8 cellular contexts compared by ENCODE assay signal in the genomic region with DNA sequence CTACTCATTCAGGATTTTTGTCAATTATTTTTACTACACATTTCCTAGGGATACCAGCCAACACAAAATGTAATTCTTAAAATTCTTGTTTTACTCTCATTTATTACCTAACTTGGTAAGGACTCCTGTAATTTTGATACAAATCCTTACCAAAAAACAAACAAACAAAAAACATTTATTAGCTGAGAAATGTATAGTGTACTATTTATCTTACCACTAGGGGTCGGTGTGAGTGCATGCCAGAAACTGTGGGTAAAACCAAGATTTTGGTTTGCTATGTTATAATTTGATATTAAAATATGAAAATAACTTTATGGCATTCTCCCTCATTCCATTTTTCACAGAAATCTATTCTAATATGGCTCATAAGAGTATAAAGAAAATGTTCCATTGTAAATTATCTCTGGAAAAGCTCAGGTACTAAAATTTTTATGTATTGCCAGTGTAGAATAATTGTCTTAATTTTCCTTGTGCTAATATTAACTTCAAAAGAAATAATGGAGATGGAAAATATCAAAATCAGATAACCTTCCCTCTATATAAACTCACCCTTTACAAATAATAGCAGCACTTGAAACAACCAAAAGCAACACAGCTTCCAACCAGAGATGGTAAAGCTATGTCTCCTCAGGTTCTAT.
A peak's percentile ranks its signal among the peaks of the same experiment; 100 is the strongest.
DNase-seq lines count a peak whose midpoint lies in the region; ATAC-seq, FAIRE-seq and TF ChIP-seq lines count a peak whose summit lies in the region.

No MANE protein-coding gene starts in this region.

- no peak for ATAC-seq in HG02840 (IDR thresholded peaks at IDR 0.05; ENCODE audit: low FRiP score, unreplicated experiment)
- ATAC-seq in HG02981 (IDR thresholded peaks at IDR 0.05; ENCODE audit: unreplicated experiment) = no peak

- H3K4me3 ChIP-seq in SK-N-SH (ENCODE audit: low read depth in 2 of 2, low read length in 1 of 2) = no peak overlapping the region; a peak in 1 of 4 replicates

- H3F3A ChIP-seq in SK-N-SH (replicated peaks; ENCODE audit: insufficient read depth) = no peaks in the 10 kb centered on the region

- no peaks in the 10 kb centered on the region for H3K9me2 ChIP-seq in SK-N-SH

- no peaks in the 10 kb centered on the region for H4K20me1 ChIP-seq in SK-N-SH (ENCODE audit: insufficient read depth)

- no peak overlapping the region for H3K9ac ChIP-seq in SK-N-SH

- TF ChIP-seq RAD21 in SK-N-SH (IDR thresholded peaks at IDR 0.05; ENCODE audit: low read length) = peak; percentile 91

- no peak overlapping the region for H3K27ac ChIP-seq in SK-N-SH (ENCODE audit: low read depth in 2 of 2, low read length in 1 of 2)

- H3K36me3 ChIP-seq in SK-N-SH (replicated peaks in 1 of 2; ENCODE audit: control insufficient read depth in 1 of 2, insufficient read depth in 2 of 2, low read length in 1 of 2) = no peaks in the 10 kb centered on the region

- POLR2A ChIA-PET in SK-N-SH (lab: Yijun Ruan, JAX) = no interaction called here

- peak; percentile 7 for DNase-seq in COR-L47 (lab: John Stamatoyannopoulos, UW)
- peak; percentile 1 for DNase-seq in H54 (ENCODE audit: insufficient read length, low spot score)
- DNase-seq in SK-N-SH = peak; percentile 6
- DNase-seq in kidney glomerular epithelial cell (lab: John Stamatoyannopoulos, UW) = peak; percentile 22
- no peak for DNase-seq in central memory CD4-positive, alpha-beta T cell
- DNase-seq in NCI-H2081 treated with DMSO at 0.1 percent for 48 hours (lab: John Stamatoyannopoulos, UW) = no peak

- WGBS in SK-N-SH (ENCODE audit: low lambda C conversion rate) = 0% methylated on average over 1 of the region's 1 CpG

- no peak for TF ChIP-seq EP300 in SK-N-SH (IDR thresholded peaks at IDR 0.05; ENCODE audit: borderline replicate concordance in 1 of 2, low read depth in 1 of 2, low read length in 1 of 2)

- H2AFZ ChIP-seq in SK-N-SH (ENCODE audit: low read depth) = no peak overlapping the region

- H3K4me2 ChIP-seq in SK-N-SH = no peak overlapping the region

- peak; percentile 38 for FAIRE-seq in H54 (lab: Jason Lieb, UNC)

- H3K79me2 ChIP-seq in SK-N-SH (ENCODE audit: insufficient read depth) = no peaks in the 10 kb centered on the region

- peak; percentile 97 for TF ChIP-seq CTCF in SK-N-SH (IDR thresholded peaks at IDR 0.05)

- H3K9me3 ChIP-seq in SK-N-SH = no peaks in the 10 kb centered on the region

- H3K4me1 ChIP-seq in SK-N-SH (ENCODE audit: control insufficient read depth in 1 of 2, insufficient read depth in 2 of 2, low read depth in 1 of 2, low read length in 1 of 2) = no peaks in the 10 kb centered on the region; a peak in 1 of 4 replicates

- CTCF ChIA-PET in SK-N-SH (lab: Yijun Ruan, JAX) = interaction anchor here (0.5 to 2.6 kb wide), 42 partner anchors 9 to 650 kb away, joined by 3 to 53 read pairs (median 4); no protein-coding TSS in a partner anchor

- H3K27me3 ChIP-seq in SK-N-SH (ENCODE audit: insufficient read depth) = no peaks in the 10 kb centered on the region

- no peak for TF ChIP-seq POLR2A in H54 (IDR thresholded peaks at IDR 0.05; ENCODE audit: low read depth, low read length)

TF ChIP-seq in SK-N-SH, 30 proteins besides CTCF, POLR2A, EP300 and RAD21:
- TF ChIP-seq SMC3 (IDR thresholded peaks at IDR 0.05; ENCODE audit: low read depth, low read length) (peak; percentile 73), GABPA (IDR thresholded peaks at IDR 0.05; ENCODE audit: low read depth) (no peak)

Comparison
In these comparisons a context has a peak if more than half of its experiments do, and no peak if none do; other contexts are left out.
1. DNase-seq: peak in COR-L47 (single experiment), H54 (single experiment), SK-N-SH (single experiment) and kidney glomerular epithelial cell (single experiment); none in central memory CD4-positive, alpha-beta T cell (single experiment) and NCI-H2081 treated with DMSO at 0.1 percent for 48 hours (single experiment).